ENCODE assay signal across 18 cellular contexts in the genomic region with DNA sequence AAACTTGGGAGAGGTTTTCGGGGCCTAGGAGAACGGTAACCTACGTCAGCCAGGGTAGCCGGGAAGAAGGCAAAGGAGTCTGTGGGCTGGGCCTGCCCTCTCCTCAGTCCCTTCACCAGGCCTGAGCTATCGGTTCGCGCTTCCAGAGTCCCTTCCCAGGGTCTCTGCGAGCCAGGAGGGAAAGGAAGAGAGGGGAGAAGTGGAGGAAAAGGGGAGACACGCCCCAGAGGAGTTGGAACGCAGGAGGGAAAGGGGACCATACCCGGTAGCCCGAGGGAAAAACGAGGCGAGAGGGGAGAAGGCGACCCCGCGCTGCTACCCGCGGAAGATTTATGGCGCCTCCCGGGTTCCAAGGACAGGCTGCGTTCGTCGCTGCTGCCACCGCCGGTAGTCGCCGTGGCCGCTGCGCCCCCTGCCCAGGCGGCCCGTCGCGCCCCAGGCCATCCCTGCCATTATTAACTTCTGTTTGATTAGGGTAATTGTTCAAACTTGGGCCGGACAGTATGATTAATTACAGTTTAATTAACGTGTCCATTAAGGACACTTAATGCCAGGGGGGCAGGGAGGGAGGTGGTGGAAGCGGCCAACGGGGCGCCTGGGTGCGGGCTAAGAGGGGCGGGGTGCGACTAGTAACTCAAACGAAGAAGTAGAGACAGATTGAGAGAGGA. TPM values are rescaled to one million over a fixed set of nuclear protein-coding genes. Genes with fewer than 3 reads are reported as not detected.
A peak's percentile ranks its signal among the peaks of the same experiment; 100 is the strongest.
DNase-seq lines count a peak whose midpoint lies in the region; ATAC-seq and TF ChIP-seq lines count a peak whose summit lies in the region.
"Had no signal": no experiment of that assay in that cellular context is flagged by ENCODE, and none has a peak within 500 bp of the region (broad histone marks: within the 10 kb centered on the region; RNA-seq: fewer than 3 reads in every experiment).

No MANE protein-coding gene starts in this region.

- H3K27ac ChIP-seq in HUES6 (ENCODE audit: low read depth, low read length) (no peak overlapping the region), rectal smooth muscle tissue (ENCODE audit: low read depth, low read length) (no peak overlapping the region)
- H3K27ac ChIP-seq: cardiac muscle cell, epithelial cell of prostate, heart left ventricle, uterus had no signal

- H3K36me3 ChIP-seq in HUES6 (ENCODE audit: control insufficient read depth, insufficient read depth, low read length) = no peaks in the 10 kb centered on the region
- H3K36me3 ChIP-seq in rectal smooth muscle tissue (ENCODE audit: control insufficient read depth, insufficient read depth, low read length) = no peaks in the 10 kb centered on the region
- H3K36me3 ChIP-seq: cardiac muscle cell, heart left ventricle, uterus had no signal

- H3K9me3 Mint-ChIP-seq in activated CD4-positive, alpha-beta T cell treated with anti-CD3 and anti-CD28 coated beads, Interleukin-2, amount 10 ng/mL, durations not matched to agents 7 days and 5 days = no peaks in the 10 kb centered on the region
- no peaks in the 10 kb centered on the region for H3K9me3 Mint-ChIP-seq in endothelial cell (ENCODE audit: unreplicated experiment)

- DNase-seq in activated CD4-positive, alpha-beta T cell treated with anti-CD3 and anti-CD28 coated beads, Interleukin-2, amount 10 ng/mL, durations not matched to agents 7 days and 5 days = no peak
- DNase-seq in activated CD4-positive, alpha-beta T cell treated with anti-CD3 and anti-CD28 coated beads, Interleukin-2, amount 50 U/mL, for 1 hour = no peak
- DNase-seq in endothelial cell (ENCODE audit: low spot score) = no peak
- no peak for DNase-seq in middle frontal gyrus (ENCODE audit: extremely low spot score, low spot score)
- DNase-seq: EL, HCEC 1CT, left ventricle myocardium superior, NCI-H1092, uterus had no signal

- peak overlapping the region; percentile 48 for H3K4me3 ChIP-seq in HUES6 (ENCODE audit: low read depth, low read length)
- peak overlapping the region; percentile 8 for H3K4me3 ChIP-seq in rectal smooth muscle tissue (ENCODE audit: low read length)
- H3K4me3 ChIP-seq: cardiac muscle cell, heart left ventricle, uterus had no signal

- peaks cover 33% of the 10 kb centered on the region for H3K4me1 Mint-ChIP-seq in activated CD4-positive, alpha-beta T cell treated with anti-CD3 and anti-CD28 coated beads, Interleukin-2, amount 10 ng/mL, durations not matched to agents 7 days and 5 days
- peaks cover 14% of the 10 kb centered on the region for H3K4me1 Mint-ChIP-seq in endothelial cell (ENCODE audit: unreplicated experiment)

- peaks cover 59% of the 10 kb centered on the region for H3K4me1 ChIP-seq in HUES6 (ENCODE audit: control insufficient read depth, insufficient read depth, low read length)
- H3K4me1 ChIP-seq in rectal smooth muscle tissue (ENCODE audit: control insufficient read depth, insufficient read depth, low read length) = no peaks in the 10 kb centered on the region

- H3K27ac Mint-ChIP-seq in activated CD4-positive, alpha-beta T cell treated with anti-CD3 and anti-CD28 coated beads, Interleukin-2, amount 10 ng/mL, durations not matched to agents 7 days and 5 days = peak overlapping the region; percentile 61
- H3K27ac Mint-ChIP-seq in endothelial cell (ENCODE audit: unreplicated experiment) = no peak overlapping the region

- CTCF ChIA-PET in activated CD4-positive, alpha-beta T cell treated with anti-CD3 and anti-CD28 coated beads, Interleukin-2, amount 10 ng/mL, durations not matched to agents 7 days and 5 days (lab: Charles Lee) = no interaction called here

- ATAC-seq in HG02973 (IDR thresholded peaks at IDR 0.05; ENCODE audit: unreplicated experiment) (no peak), GM18505 (IDR thresholded peaks at IDR 0.05; ENCODE audit: unreplicated experiment) (no peak)
- ATAC-seq: left ventricle myocardium superior had no signal

- TF ChIP-seq POLR2A in GM18505 (IDR thresholded peaks at IDR 0.05; ENCODE audit: borderline replicate concordance, extremely low read depth, insufficient read depth, insufficient read length) = no peak

- no peaks in the 10 kb centered on the region for H3K9me3 ChIP-seq in HUES6 (ENCODE audit: control insufficient read depth, insufficient read depth, low read depth, low read length)
- H3K9me3 ChIP-seq: heart left ventricle, uterus had no signal

- H3K27me3 Mint-ChIP-seq in activated CD4-positive, alpha-beta T cell treated with anti-CD3 and anti-CD28 coated beads, Interleukin-2, amount 10 ng/mL, durations not matched to agents 7 days and 5 days = peaks cover 82% of the 10 kb centered on the region
- H3K27me3 Mint-ChIP-seq in endothelial cell (ENCODE audit: unreplicated experiment) = peaks cover 33% of the 10 kb centered on the region

- H3K27me3 ChIP-seq in HUES6 (ENCODE audit: control insufficient read depth, insufficient read depth, low read length) (peaks cover 99% of the 10 kb centered on the region), rectal smooth muscle tissue (ENCODE audit: control insufficient read depth, insufficient read depth, low read length) (peaks cover 61% of the 10 kb centered on the region)

- H3K9ac ChIP-seq in HUES6 (ENCODE audit: low read length) (no peak overlapping the region), rectal smooth muscle tissue (ENCODE audit: low read length) (no peak overlapping the region)

- no peak for TF ChIP-seq CTCF in endothelial cell (IDR thresholded peaks at IDR 0.05; ENCODE audit: unreplicated experiment)

- POLR2A ChIA-PET in activated CD4-positive, alpha-beta T cell treated with anti-CD3 and anti-CD28 coated beads, Interleukin-2, amount 10 ng/mL, durations not matched to agents 7 days and 5 days (lab: Charles Lee) = no interaction called here

- H3K4me3 Mint-ChIP-seq in activated CD4-positive, alpha-beta T cell treated with anti-CD3 and anti-CD28 coated beads, Interleukin-2, amount 10 ng/mL, durations not matched to agents 7 days and 5 days = peak overlapping the region; percentile 34
- H3K4me3 Mint-ChIP-seq in endothelial cell (ENCODE audit: unreplicated experiment) = peak overlapping the region; percentile 29

- peaks cover 9% of the 10 kb centered on the region for H3K36me3 Mint-ChIP-seq in activated CD4-positive, alpha-beta T cell treated with anti-CD3 and anti-CD28 coated beads, Interleukin-2, amount 10 ng/mL, durations not matched to agents 7 days and 5 days (ENCODE audit: low read depth)
- H3K36me3 Mint-ChIP-seq in endothelial cell (ENCODE audit: low read depth, unreplicated experiment) = peaks cover 6% of the 10 kb centered on the region

RNA-seq across cellular contexts. Expression of gene SKOR1, which starts 3.4 kb away (rescaled TPM):
- under 1 TPM; 0.29 to 0.30 TPM for total RNA-seq in activated CD4-positive, alpha-beta T cell treated with anti-CD3 and anti-CD28 coated beads, Interleukin-2, amount 10 ng/mL, durations not matched to agents 7 days and 5 days
- total RNA-seq in endothelial cell (ENCODE audit: unreplicated experiment) = 0.21 TPM
- total RNA-seq: HT1080 had no signal

RNA-seq across cellular contexts. Expression of gene RNU6-1, which starts 17.9 kb away (rescaled TPM):
- total RNA-seq in activated CD4-positive, alpha-beta T cell treated with anti-CD3 and anti-CD28 coated beads, Interleukin-2, amount 10 ng/mL, durations not matched to agents 7 days and 5 days = not detected
- not detected for total RNA-seq in endothelial cell (ENCODE audit: unreplicated experiment)
- total RNA-seq: cardiac muscle cell, heart left ventricle, HT1080, left ventricle myocardium superior, osteoblast, uterus had no signal
